ENCODE assay signal across 8 cellular contexts in the genomic region with DNA sequence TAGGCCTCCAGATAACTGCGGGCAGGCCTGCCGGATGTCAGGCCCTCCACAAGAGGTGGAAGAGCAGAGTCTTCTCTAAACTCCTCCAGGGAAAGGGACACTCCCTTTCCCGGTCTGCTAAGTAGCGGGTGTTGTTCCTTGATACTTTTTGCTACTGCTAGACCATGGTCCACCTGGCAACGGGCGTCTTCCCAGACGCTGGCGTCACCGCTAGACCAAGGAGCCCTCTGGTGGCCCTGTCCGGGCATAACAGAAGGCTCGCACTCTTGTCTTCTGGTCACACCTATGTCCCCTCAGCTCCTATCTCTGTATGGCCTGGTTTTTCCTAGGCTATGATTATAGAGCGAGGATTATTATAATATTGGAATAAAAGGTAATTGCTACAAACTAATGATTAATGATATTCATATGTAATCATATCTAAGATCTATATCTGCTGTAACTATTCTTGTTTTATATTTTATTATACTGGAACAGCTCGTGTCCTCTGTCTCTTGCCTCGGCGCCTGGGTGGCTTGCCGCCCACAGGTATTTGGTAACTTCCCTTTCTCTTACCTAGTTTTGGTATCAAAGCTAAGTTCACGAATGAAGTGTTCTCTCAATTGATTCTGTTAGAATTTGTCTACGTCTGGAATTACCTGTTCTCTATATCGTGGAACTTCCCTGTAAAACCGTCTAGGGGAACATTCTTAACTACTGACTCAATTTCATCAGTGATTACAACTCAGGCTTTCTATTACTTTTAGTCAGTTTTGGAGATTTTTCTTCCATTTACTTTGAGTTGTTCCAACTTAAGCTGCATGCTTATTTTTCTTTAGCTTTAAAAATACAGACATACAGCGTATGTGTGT. TPM values are rescaled to one million over a fixed set of nuclear protein-coding genes. Genes with fewer than 3 reads are reported as not detected.
DNase-seq lines count a peak whose midpoint lies in the region; ATAC-seq, FAIRE-seq and TF ChIP-seq lines count a peak whose summit lies in the region.
"Not testable (repeated sequence)": the region's sequence is repeated elsewhere in the genome, so short reads cannot be mapped to it uniquely, and the experiment has no call there.

No MANE protein-coding gene starts in this region.

- not testable (repeated sequence) for H4K20me1 ChIP-seq in OCI-LY1 (ENCODE audit: insufficient read depth, low read length)

- peaks cover 14% of the 10 kb centered on the region for H3K4me1 Mint-ChIP-seq in activated CD4-positive, alpha-beta memory T cell treated with anti-CD3 and anti-CD28 coated beads for 36 hours (ENCODE audit: low read depth)
- not testable (repeated sequence) for H3K4me1 Mint-ChIP-seq in chondrocyte (ENCODE audit: low read depth)

- not testable (repeated sequence) for H3K9me2 ChIP-seq in OCI-LY1 (ENCODE audit: low read depth, low read length)

- TF ChIP-seq CTCF in D721Med (IDR thresholded peaks at IDR 0.05; ENCODE audit: insufficient read depth, missing control alignments) (peak; percentile 38), HL-60 (IDR thresholded peaks at IDR 0.05; ENCODE audit: insufficient read depth, low read length) (peak; percentile 17), OCI-LY1 (IDR thresholded peaks at IDR 0.05; ENCODE audit: low read length) (peak; percentile 53), chondrocyte (IDR thresholded peaks at IDR 0.05) (peak; percentile 78), right atrium auricular region (IDR thresholded peaks at IDR 0.05) (peak; percentile 36 to 70), upper lobe of right lung (IDR thresholded peaks at IDR 0.05) (peak; percentile 65)
- not testable (repeated sequence) for TF ChIP-seq CTCF in neutrophil (IDR thresholded peaks at IDR 0.05)

- ATAC-seq in upper lobe of right lung, result not testable (repeated sequence)

- POLR2A ChIA-PET in activated CD4-positive, alpha-beta memory T cell treated with anti-CD3 and anti-CD28 coated beads for 36 hours (lab: Charles Lee), result interaction anchor here (0.9 to 1.4 kb wide), 2 partner anchors 18 to 144 kb away, joined by 3 to 4 read pairs; a partner anchor contains a TSS

- peaks cover 29% of the 10 kb centered on the region for H3K36me3 Mint-ChIP-seq in activated CD4-positive, alpha-beta memory T cell treated with anti-CD3 and anti-CD28 coated beads for 36 hours
- peaks cover 19% of the 10 kb centered on the region for H3K36me3 Mint-ChIP-seq in chondrocyte (ENCODE audit: low read depth)

- CTCF ChIA-PET in activated CD4-positive, alpha-beta memory T cell treated with anti-CD3 and anti-CD28 coated beads for 36 hours (lab: Charles Lee), result interaction anchor here (0.8 to 2.8 kb wide), 12 partner anchors 10 to 330 kb away, joined by 3 to 17 read pairs (median 5); no protein-coding TSS in a partner anchor

- not testable (repeated sequence) for H3K27ac ChIP-seq in HL-60 (replicated peaks); OCI-LY1 (ENCODE audit: low read depth, low read length, poor library complexity, severe bottlenecking); right atrium auricular region; upper lobe of right lung
- peak overlapping the region; percentile 8 for H3K27ac ChIP-seq in neutrophil

- intact Hi-C loops in activated CD4-positive, alpha-beta memory T cell treated with anti-CD3 and anti-CD28 coated beads for 36 hours (cut with micrococcal nuclease), result loop anchor here (5.0 kb wide), 1 partner anchor 92 kb away; no protein-coding TSS in a partner anchor
- intact Hi-C loops in upper lobe of right lung (cut with DNase I), result loop anchor here (10.0 kb wide), 1 partner anchor 145 kb away; no protein-coding TSS in a partner anchor

- H3K4me3 Mint-ChIP-seq in activated CD4-positive, alpha-beta memory T cell treated with anti-CD3 and anti-CD28 coated beads for 36 hours; chondrocyte (ENCODE audit: unreplicated experiment): not testable (repeated sequence)

- not testable (repeated sequence) for H3K4me3 ChIP-seq in HL-60 (replicated peaks; ENCODE audit: insufficient read depth, low read length); OCI-LY1 (ENCODE audit: low read depth, low read length, poor library complexity, severe bottlenecking); right atrium auricular region; neutrophil (ENCODE audit: low read depth in 1 of 2, low read length in 1 of 2); upper lobe of right lung

- H3K27ac Mint-ChIP-seq in activated CD4-positive, alpha-beta memory T cell treated with anti-CD3 and anti-CD28 coated beads for 36 hours; chondrocyte (ENCODE audit: unreplicated experiment): not testable (repeated sequence)

- not testable (repeated sequence) for H2AFZ ChIP-seq in OCI-LY1 (ENCODE audit: low read length)

- not testable (repeated sequence) for H3K9ac ChIP-seq in OCI-LY1 (ENCODE audit: low read length)

- H3K27me3 ChIP-seq in HL-60 (ENCODE audit: insufficient read depth, poor library complexity, severe bottlenecking); OCI-LY1 (ENCODE audit: insufficient read depth, low read length); right atrium auricular region; neutrophil; upper lobe of right lung: not testable (repeated sequence)

- not testable (repeated sequence) for H3K79me2 ChIP-seq in OCI-LY1 (ENCODE audit: insufficient read depth, low read length)

- not testable (repeated sequence) for H3K9me3 ChIP-seq in OCI-LY1 (ENCODE audit: low read length); right atrium auricular region; neutrophil; upper lobe of right lung

- not testable (repeated sequence) for FAIRE-seq in D721Med (lab: Jason Lieb, UNC)

- H3K4me2 ChIP-seq in OCI-LY1 (ENCODE audit: low read length), result not testable (repeated sequence)

- H3K4me1 ChIP-seq in OCI-LY1 (ENCODE audit: insufficient read depth, low read length, severe bottlenecking); neutrophil (ENCODE audit: control insufficient read depth in 1 of 2, insufficient read depth in 1 of 2, low read depth in 1 of 2, low read length in 1 of 2); upper lobe of right lung: not testable (repeated sequence)
- H3K4me1 ChIP-seq in right atrium auricular region, result peaks cover 0 to 12% of the 10 kb centered on the region in 2 donors

- not testable (repeated sequence) for H3K9me3 Mint-ChIP-seq in activated CD4-positive, alpha-beta memory T cell treated with anti-CD3 and anti-CD28 coated beads for 36 hours; chondrocyte (ENCODE audit: low read depth)

- not testable (repeated sequence) for DNase-seq in D721Med (ENCODE audit: insufficient read length, low spot score); HL-60 (ENCODE audit: low read depth in 1 of 2, low spot score in 1 of 2); right atrium auricular region (ENCODE audit: low spot score)
- DNase-seq in activated CD4-positive, alpha-beta memory T cell treated with anti-CD3 and anti-CD28 coated beads for 36 hours, result peak; percentile 26
- DNase-seq in chondrocyte (ENCODE audit: low spot score) (peak; percentile 18), upper lobe of right lung (peak; percentile 71)

- H3F3A ChIP-seq in OCI-LY1 (ENCODE audit: insufficient read depth, low read length), result not testable (repeated sequence)

- not testable (repeated sequence) for H3K27me3 Mint-ChIP-seq in activated CD4-positive, alpha-beta memory T cell treated with anti-CD3 and anti-CD28 coated beads for 36 hours; chondrocyte (ENCODE audit: low read depth)

- H3K36me3 ChIP-seq in OCI-LY1 (ENCODE audit: insufficient read depth, low read length) (peaks cover 49% of the 10 kb centered on the region), right atrium auricular region (peaks cover 42% of the 10 kb centered on the region), neutrophil (peaks cover 46% of the 10 kb centered on the region), upper lobe of right lung (peaks cover 45% of the 10 kb centered on the region)

RNA-seq across cellular contexts. Expression of a gene that starts 6.5 kb away (rescaled TPM):
- 10 to 100 TPM; 16.9 to 18.2 TPM for total RNA-seq in activated CD4-positive, alpha-beta memory T cell treated with anti-CD3 and anti-CD28 coated beads for 36 hours
- total RNA-seq in chondrocyte (14.6 to 16.0 TPM (median 15.1 TPM) in 3 replicates), right atrium auricular region (10 to 100 TPM in 1 of 2 donors, 1 to 10 TPM in 1; 8.2 to 13.6 TPM), upper lobe of right lung (15.9 TPM)

RNA-seq across cellular contexts. Expression of a gene that starts 18.4 kb away (rescaled TPM):
- 10 to 100 TPM; 20.8 to 20.9 TPM for total RNA-seq in activated CD4-positive, alpha-beta memory T cell treated with anti-CD3 and anti-CD28 coated beads for 36 hours
- total RNA-seq in chondrocyte (24.6 to 27.8 TPM (median 26.0 TPM) in 3 replicates), right atrium auricular region (10 to 100 TPM; 15.1 to 24.6 TPM), upper lobe of right lung (25.8 TPM)

RNA-seq across cellular contexts. Expression of a gene that starts 18.5 kb away (rescaled TPM):
- total RNA-seq in activated CD4-positive, alpha-beta memory T cell treated with anti-CD3 and anti-CD28 coated beads for 36 hours, result 1,000 to 10,000 TPM; 3,340 to 3,454 TPM
- total RNA-seq in chondrocyte (1,095 to 1,183 TPM (median 1,126 TPM) in 3 replicates), right atrium auricular region (1,000 to 10,000 TPM in 1 of 2 donors, 100 to 1,000 TPM in 1; 739 to 1,208 TPM), upper lobe of right lung (1,380 TPM)

RNA-seq across cellular contexts. Expression of a gene that starts 26.8 kb away (rescaled TPM):
- 10 to 100 TPM; 24.7 to 26.0 TPM for total RNA-seq in activated CD4-positive, alpha-beta memory T cell treated with anti-CD3 and anti-CD28 coated beads for 36 hours
- total RNA-seq in chondrocyte (27.2 to 31.3 TPM (median 31.0 TPM) in 3 replicates), right atrium auricular region (10 to 100 TPM; 41.5 to 58.6 TPM), upper lobe of right lung (43.9 TPM)

RNA-seq across cellular contexts. Expression of a gene that starts 26.8 kb away (rescaled TPM):
- 10 to 100 TPM; 12.5 to 15.5 TPM for total RNA-seq in activated CD4-positive, alpha-beta memory T cell treated with anti-CD3 and anti-CD28 coated beads for 36 hours
- total RNA-seq in chondrocyte, result 12.5 to 13.3 TPM (median 13.2 TPM) in 3 replicates
- total RNA-seq in right atrium auricular region, result 10 to 100 TPM; 18.1 to 45.9 TPM
- total RNA-seq in upper lobe of right lung, result 12.0 TPM
